8 cellular contexts compared by ENCODE assay signal in the genomic region with DNA sequence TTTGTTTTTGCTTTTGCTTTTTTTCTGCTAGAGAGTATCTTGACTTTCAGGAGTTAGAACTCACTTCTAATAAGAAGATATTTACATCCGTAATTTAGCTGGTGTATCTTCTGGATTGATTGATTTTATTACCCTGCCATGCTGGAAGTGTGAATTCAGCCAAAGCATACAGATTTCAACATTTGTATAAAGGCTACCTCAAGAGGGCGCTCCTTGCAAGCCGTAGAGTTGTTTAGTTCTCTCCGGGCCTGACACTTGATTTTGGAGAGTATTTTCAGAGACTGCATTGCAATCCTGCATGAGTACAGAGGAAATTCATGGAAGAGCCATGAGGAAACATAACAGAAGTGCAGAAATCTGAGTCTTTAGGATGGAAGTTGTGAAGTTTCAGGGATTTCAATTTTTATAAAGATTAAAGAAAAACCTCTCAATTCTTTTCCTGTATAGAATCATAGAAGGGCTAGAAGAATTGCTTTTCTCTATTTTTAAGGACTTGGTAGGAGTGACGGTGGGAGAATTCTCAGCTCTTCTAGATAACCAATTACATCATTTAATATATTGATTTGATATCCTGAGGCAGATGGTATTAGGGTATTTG.
DNase-seq lines count a peak whose midpoint lies in the region; ATAC-seq, FAIRE-seq and TF ChIP-seq lines count a peak whose summit lies in the region.

No MANE protein-coding gene starts in this region.

- no peak overlapping the region for H3K27ac Mint-ChIP-seq in WTC11

- no peak overlapping the region for H2AFZ ChIP-seq in HepG2 (ENCODE audit: low read length)

- no peaks in the 10 kb centered on the region for H3K27me3 Mint-ChIP-seq in WTC11 (ENCODE audit: low read depth)

- in situ Hi-C loops in HepG2 (cut with HindIII; ENCODE audit: extremely low pct_ligation_motif_present, low pct_unique_long_range_greater_than_20kb), result no loop called here

- no peaks in the 10 kb centered on the region for H3K36me3 Mint-ChIP-seq in WTC11

- no peaks in the 10 kb centered on the region for H3K9me3 ChIP-seq in HepG2 (ENCODE audit: low read length)

- H3K9me3 Mint-ChIP-seq in WTC11, result no peaks in the 10 kb centered on the region

- intact Hi-C loops in HepG2 (cut with micrococcal nuclease; ENCODE audit: unreplicated experiment), result loop anchor here (1.0 to 10.0 kb wide), 8 partner anchors 60 to 316 kb away; a partner anchor contains a TSS

- 10% methylated on average over 5 of the region's 5 CpGs for WGBS in HepG2 (ENCODE audit: low lambda C conversion rate)

- no peak overlapping the region for H3K4me3 Mint-ChIP-seq in WTC11

- TF ChIP-seq EP300 in HepG2 (IDR thresholded peaks at IDR 0.05; ENCODE audit: low read depth in 2 of 2, low read length in 2 of 2), result no peak
- no peak for TF ChIP-seq EP300 in HepG2 (CRISPR knock-in tag; IDR thresholded peaks at IDR 0.05; ENCODE audit: borderline replicate concordance)

- H3K27me3 ChIP-seq in HepG2 (ENCODE audit: control insufficient read depth in 1 of 2, insufficient read depth in 2 of 2, low read length in 2 of 2), result no peaks in the 10 kb centered on the region

- no peak overlapping the region for H3K9ac ChIP-seq in HepG2 (ENCODE audit: insufficient read depth, low read depth, low read length)

- peaks cover 30% of the 10 kb centered on the region for H3K4me1 Mint-ChIP-seq in WTC11

- no peak overlapping the region for H3K4me2 ChIP-seq in HepG2 (ENCODE audit: low read depth, low read length)

- H3K4me1 ChIP-seq in HepG2 (ENCODE audit: insufficient read depth, low read length), result peaks cover 25% of the 10 kb centered on the region

- H4K20me1 ChIP-seq in HepG2 (ENCODE audit: insufficient read depth, low read length), result no peaks in the 10 kb centered on the region

- CTCF ChIA-PET in WTC11 (lab: Charles Lee), result interaction anchor here (0.6 to 2.9 kb wide), 18 partner anchors 11 to 323 kb away, joined by 3 to 28 read pairs (median 4); no protein-coding TSS in a partner anchor
- CTCF ChIA-PET in HepG2 (lab: Yijun Ruan, JAX; ENCODE audit: low intra/inter-chr PET ratio, low total read pairs), result interaction anchor here (0.7 to 2.8 kb wide), 6 partner anchors 60 to 320 kb away, joined by 3 to 35 read pairs (median 4); no protein-coding TSS in a partner anchor

- H3K36me3 ChIP-seq in HepG2 (replicated peaks in 1 of 2; ENCODE audit: control insufficient read depth in 1 of 2, insufficient read depth in 2 of 2, low read length in 2 of 2), result no peaks in the 10 kb centered on the region

- H3K4me3 ChIP-seq in HepG2 (replicated peaks in 1 of 3; ENCODE audit: insufficient read depth in 1 of 3, low read depth in 2 of 3, low read length in 3 of 3), result no peak overlapping the region

- BruUV-seq in HepG2 (replicated peaks; lab: Mats Ljungman, UMichigan), result no TSS peak

- DNase-seq in GDM1 (lab: John Stamatoyannopoulos, UW), result peak; percentile 20
- DNase-seq in NCI-H2171 treated with DMSO at 0.1 percent for 48 hours (lab: John Stamatoyannopoulos, UW), result peak; percentile 85
- peak; percentile 66 for DNase-seq in WTC11 (ENCODE audit: low spot score)
- peak; percentile 42 for DNase-seq in central memory CD4-positive, alpha-beta T cell
- peak; percentile 73 for DNase-seq in HepG2 (ENCODE audit: low spot score)
- peak; percentile 43 for DNase-seq in stimulated activated CD8-positive, alpha-beta memory T cell treated with anti-CD3 and anti-CD28 coated beads, Interleukin-12 subunit alpha, Interleukin-12 subunit beta, amount 100 ng/mL, for 1 hour (ENCODE audit: low read depth)

- POLR2A ChIA-PET in WTC11 (lab: Charles Lee), result interaction anchor here (0.6 kb wide), 1 partner anchor 311 kb away, joined by 3 read pairs; no protein-coding TSS in a partner anchor
- POLR2A ChIA-PET in HepG2 (lab: Yijun Ruan, JAX), result no interaction called here

- H3K79me2 ChIP-seq in HepG2 (ENCODE audit: insufficient read depth, low read length), result no peaks in the 10 kb centered on the region

- FAIRE-seq in HepG2 (lab: Jason Lieb, UNC), result peak; percentile 87

- TF ChIP-seq CTCF in WTC11 (IDR thresholded peaks at IDR 0.05) (peak; percentile 72; the same call in 1 of the 2 replicates), HepG2 (CRISPR knock-in tag; IDR thresholded peaks at IDR 0.05) (peak; percentile 93)

- peak; percentile 60 for ATAC-seq in HG02759 (IDR thresholded peaks at IDR 0.05; ENCODE audit: unreplicated experiment)
- peak; percentile 55 for ATAC-seq in WTC11
- ATAC-seq in HepG2, result peak; percentile 78
- ATAC-seq in HG02973 (IDR thresholded peaks at IDR 0.05; ENCODE audit: unreplicated experiment), result no peak

- no peak for TF ChIP-seq POLR2A in HepG2 (IDR thresholded peaks at IDR 0.05; ENCODE audit: insufficient read depth in 1 of 2, low read depth in 2 of 2, low read length in 2 of 2)

- no peak overlapping the region for H3K27ac ChIP-seq in HepG2 (ENCODE audit: extremely low read length, insufficient read depth, low read length)

- TF ChIP-seq RAD21 in HepG2 (CRISPR knock-in tag; IDR thresholded peaks at IDR 0.05), result peak; percentile 95

TF ChIP-seq in WTC11, 78 proteins besides CTCF, POLR2A, EP300 and RAD21 (continues in another document):
- TF ChIP-seq GABPB1 (CRISPR knock-in tag; IDR thresholded peaks at IDR 0.05) (no peak), TEAD1 (CRISPR knock-in tag; IDR thresholded peaks at IDR 0.05) (no peak)
- TF ChIP-seq, protein P1, sequence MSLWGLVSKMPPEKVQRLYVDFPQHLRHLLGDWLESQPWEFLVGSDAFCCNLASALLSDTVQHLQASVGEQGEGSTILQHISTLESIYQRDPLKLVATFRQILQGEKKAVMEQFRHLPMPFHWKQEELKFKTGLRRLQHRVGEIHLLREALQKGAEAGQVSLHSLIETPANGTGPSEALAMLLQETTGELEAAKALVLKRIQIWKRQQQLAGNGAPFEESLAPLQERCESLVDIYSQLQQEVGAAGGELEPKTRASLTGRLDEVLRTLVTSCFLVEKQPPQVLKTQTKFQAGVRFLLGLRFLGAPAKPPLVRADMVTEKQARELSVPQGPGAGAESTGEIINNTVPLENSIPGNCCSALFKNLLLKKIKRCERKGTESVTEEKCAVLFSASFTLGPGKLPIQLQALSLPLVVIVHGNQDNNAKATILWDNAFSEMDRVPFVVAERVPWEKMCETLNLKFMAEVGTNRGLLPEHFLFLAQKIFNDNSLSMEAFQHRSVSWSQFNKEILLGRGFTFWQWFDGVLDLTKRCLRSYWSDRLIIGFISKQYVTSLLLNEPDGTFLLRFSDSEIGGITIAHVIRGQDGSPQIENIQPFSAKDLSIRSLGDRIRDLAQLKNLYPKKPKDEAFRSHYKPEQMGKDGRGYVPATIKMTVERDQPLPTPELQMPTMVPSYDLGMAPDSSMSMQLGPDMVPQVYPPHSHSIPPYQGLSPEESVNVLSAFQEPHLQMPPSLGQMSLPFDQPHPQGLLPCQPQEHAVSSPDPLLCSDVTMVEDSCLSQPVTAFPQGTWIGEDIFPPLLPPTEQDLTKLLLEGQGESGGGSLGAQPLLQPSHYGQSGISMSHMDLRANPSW (CRISPR knock-in tag; conservative IDR thresholded peaks at IDR 0.05; ENCODE audit: low read depth), result no peak

TF ChIP-seq in HepG2, 621 proteins besides CTCF, POLR2A, EP300 and RAD21 (continues in another document):
- TF ChIP-seq MIXL1 (CRISPR knock-in tag; IDR thresholded peaks at IDR 0.05), result peak; percentile 49; the same call in 1 of the 2 replicates
- 0 out of 2 replicates have a peak, but pooled peaks have one; percentile 18 for TF ChIP-seq SOX5 (CRISPR knock-in tag; IDR thresholded peaks at IDR 0.05; ENCODE audit: borderline replicate concordance)
- TF ChIP-seq STAG1 (CRISPR knock-in tag; IDR thresholded peaks at IDR 0.05), result peak; percentile 95
- TF ChIP-seq, protein P2, sequence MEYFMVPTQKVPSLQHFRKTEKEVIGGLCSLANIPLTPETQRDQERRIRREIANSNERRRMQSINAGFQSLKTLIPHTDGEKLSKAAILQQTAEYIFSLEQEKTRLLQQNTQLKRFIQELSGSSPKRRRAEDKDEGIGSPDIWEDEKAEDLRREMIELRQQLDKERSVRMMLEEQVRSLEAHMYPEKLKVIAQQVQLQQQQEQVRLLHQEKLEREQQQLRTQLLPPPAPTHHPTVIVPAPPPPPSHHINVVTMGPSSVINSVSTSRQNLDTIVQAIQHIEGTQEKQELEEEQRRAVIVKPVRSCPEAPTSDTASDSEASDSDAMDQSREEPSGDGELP (IDR thresholded peaks at IDR 0.05; ENCODE audit: borderline replicate concordance, low read depth), result no peak
- TF ChIP-seq, protein P3, sequence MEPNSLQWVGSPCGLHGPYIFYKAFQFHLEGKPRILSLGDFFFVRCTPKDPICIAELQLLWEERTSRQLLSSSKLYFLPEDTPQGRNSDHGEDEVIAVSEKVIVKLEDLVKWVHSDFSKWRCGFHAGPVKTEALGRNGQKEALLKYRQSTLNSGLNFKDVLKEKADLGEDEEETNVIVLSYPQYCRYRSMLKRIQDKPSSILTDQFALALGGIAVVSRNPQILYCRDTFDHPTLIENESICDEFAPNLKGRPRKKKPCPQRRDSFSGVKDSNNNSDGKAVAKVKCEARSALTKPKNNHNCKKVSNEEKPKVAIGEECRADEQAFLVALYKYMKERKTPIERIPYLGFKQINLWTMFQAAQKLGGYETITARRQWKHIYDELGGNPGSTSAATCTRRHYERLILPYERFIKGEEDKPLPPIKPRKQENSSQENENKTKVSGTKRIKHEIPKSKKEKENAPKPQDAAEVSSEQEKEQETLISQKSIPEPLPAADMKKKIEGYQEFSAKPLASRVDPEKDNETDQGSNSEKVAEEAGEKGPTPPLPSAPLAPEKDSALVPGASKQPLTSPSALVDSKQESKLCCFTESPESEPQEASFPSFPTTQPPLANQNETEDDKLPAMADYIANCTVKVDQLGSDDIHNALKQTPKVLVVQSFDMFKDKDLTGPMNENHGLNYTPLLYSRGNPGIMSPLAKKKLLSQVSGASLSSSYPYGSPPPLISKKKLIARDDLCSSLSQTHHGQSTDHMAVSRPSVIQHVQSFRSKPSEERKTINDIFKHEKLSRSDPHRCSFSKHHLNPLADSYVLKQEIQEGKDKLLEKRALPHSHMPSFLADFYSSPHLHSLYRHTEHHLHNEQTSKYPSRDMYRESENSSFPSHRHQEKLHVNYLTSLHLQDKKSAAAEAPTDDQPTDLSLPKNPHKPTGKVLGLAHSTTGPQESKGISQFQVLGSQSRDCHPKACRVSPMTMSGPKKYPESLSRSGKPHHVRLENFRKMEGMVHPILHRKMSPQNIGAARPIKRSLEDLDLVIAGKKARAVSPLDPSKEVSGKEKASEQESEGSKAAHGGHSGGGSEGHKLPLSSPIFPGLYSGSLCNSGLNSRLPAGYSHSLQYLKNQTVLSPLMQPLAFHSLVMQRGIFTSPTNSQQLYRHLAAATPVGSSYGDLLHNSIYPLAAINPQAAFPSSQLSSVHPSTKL (CRISPR knock-in tag; IDR thresholded peaks at IDR 0.05), result peak; percentile 34; the same call in 1 of the 2 replicates

Comparison
In these comparisons a context has a peak if more than half of its experiments do, and no peak if none do; other contexts are left out.
1. DNase-seq: peak in every context shown above with its lines; median percentile 85 in NCI-H2171 treated with DMSO at 0.1 percent for 48 hours; 73 in HepG2; 66 in WTC11; 43 in stimulated activated CD8-positive, alpha-beta memory T cell treated with anti-CD3 and anti-CD28 coated beads, Interleukin-12 subunit alpha, Interleukin-12 subunit beta, amount 100 ng/mL, for 1 hour; 42 in central memory CD4-positive, alpha-beta T cell; 20 in GDM1.